In the genomic region with DNA sequence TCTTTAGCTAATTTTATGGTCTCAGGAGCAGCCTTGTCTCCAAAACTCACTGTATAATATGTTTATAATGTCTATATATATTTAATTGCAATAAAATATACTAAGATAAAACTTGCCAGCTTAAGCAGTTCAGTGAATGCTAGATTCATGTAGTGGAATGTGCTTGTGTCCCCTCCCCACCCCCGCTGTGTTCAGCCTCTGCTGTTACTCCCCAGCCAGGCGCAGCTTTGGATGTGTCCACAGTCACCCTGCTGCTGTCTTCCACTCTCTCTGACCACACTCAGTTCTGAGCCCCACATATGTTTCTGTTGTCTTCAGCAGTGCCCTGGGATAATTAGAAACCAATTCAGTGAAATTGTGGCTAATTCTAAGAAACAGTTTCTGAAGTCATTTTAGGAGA, we compare ENCODE assay signal across 13 cellular contexts.
"Had no signal": no experiment of that assay in that cellular context is flagged by ENCODE, and none has a peak within 500 bp of the region (broad histone marks: within the 10 kb centered on the region; RNA-seq: fewer than 3 reads in every experiment).

No MANE protein-coding gene starts in this region.

- DNase-seq: activated CD4-positive, alpha-beta T cell treated with anti-CD3 and anti-CD28 coated beads, Interleukin-2, amount 50 U/mL, for 4 hours; activated CD4-positive, CD25-positive, alpha-beta regulatory T cell treated with anti-CD3 and anti-CD28 coated beads, Interleukin-2, amount 50 U/mL, for 72 hours; activated T-cell treated with anti-CD3 and anti-CD28 coated beads, Interleukin-2, amount 50 U/mL, for 1 hour; colonic mucosa; effector CD4-positive, alpha-beta T cell; gastrocnemius medialis; heart right ventricle; kidney; natural killer cell; stimulated activated CD4-positive, alpha-beta T cell treated with anti-CD3 and anti-CD28 coated beads, Interleukin-2, amount 100 ng/mL, for 24 hours; stimulated activated naive CD4-positive, alpha-beta T cell had no signal

- H3K9me3 Mint-ChIP-seq: activated naive CD4-positive, alpha-beta T cell treated with anti-CD3 and anti-CD28 coated beads, Interleukin-2, amount 50 U/mL, for 72 hours; natural killer cell had no signal

- H3K27me3 ChIP-seq: colonic mucosa, gastrocnemius medialis, heart right ventricle had no signal

- H3K27ac Mint-ChIP-seq: activated naive CD4-positive, alpha-beta T cell treated with anti-CD3 and anti-CD28 coated beads, Interleukin-2, amount 50 U/mL, for 72 hours; natural killer cell had no signal

- H3K4me3 ChIP-seq: colonic mucosa, gastrocnemius medialis, heart right ventricle had no signal

- H3K9me3 ChIP-seq: colonic mucosa, gastrocnemius medialis, heart right ventricle had no signal

- H3K4me1 ChIP-seq: colonic mucosa had no signal

- H3K4me3 Mint-ChIP-seq: natural killer cell had no signal

- ATAC-seq: activated naive CD4-positive, alpha-beta T cell treated with anti-CD3 and anti-CD28 coated beads, Interleukin-2, amount 50 U/mL, for 72 hours; gastrocnemius medialis; heart right ventricle; natural killer cell; sciatic nerve had no signal

- H3K27ac ChIP-seq: colonic mucosa, gastrocnemius medialis had no signal
